In the genomic region with DNA sequence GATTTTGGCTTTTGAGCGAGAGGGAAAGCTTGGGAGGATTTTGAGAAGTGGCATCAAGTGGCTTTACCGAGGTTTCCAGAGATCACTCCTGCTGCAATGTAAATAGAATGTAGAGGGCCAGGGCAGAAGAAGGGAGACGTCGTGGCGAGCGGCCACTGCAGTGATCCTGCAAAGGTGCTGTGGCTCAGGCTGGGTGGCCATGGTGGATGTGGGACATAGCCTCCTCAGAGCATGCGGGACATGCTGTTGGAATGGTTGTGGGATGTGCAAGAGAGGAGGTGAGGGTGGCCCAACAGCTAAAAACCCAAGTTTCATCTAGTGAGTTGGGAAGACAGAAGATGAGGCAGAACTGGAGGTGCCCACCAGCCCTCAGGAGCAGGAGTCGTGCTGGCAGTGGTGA, we compare ENCODE assay signal across 7 cellular contexts. TPM values are rescaled to one million over a fixed set of nuclear protein-coding genes. Genes with fewer than 3 reads are reported as not detected.
"Had no signal": no experiment of that assay in that cellular context is flagged by ENCODE, and none has a peak within 500 bp of the region (broad histone marks: within the 10 kb centered on the region; RNA-seq: fewer than 3 reads in every experiment).

No MANE protein-coding gene starts in this region.

- H3K4me2 ChIP-seq: GM23338 had no signal

- H3K9me3 Mint-ChIP-seq: GM23338 had no signal

- H3K4me3 ChIP-seq: GM23338, K562 had no signal

- ATAC-seq: GM23338, HepG2, K562 had no signal

- H2AFZ ChIP-seq: GM23338 had no signal

- H3K27ac ChIP-seq: HL-60 had no signal

- DNase-seq: H7, HCEC 1CT, KG1 had no signal

- FAIRE-seq: HepG2, K562 had no signal

- H3K27ac Mint-ChIP-seq: GM23338 had no signal

- H3K4me3 Mint-ChIP-seq: GM23338 had no signal

RNA-seq across cellular contexts. Expression of a gene that starts 3.1 kb away (rescaled TPM):
- polyA plus RNA-seq: K562 had no signal
